In genomic region chr1:20719261-20719660, GRCh38 we compare ENCODE assay signal across 1 cellular context.
TF ChIP-seq lines count a peak whose summit lies in the region.

No MANE protein-coding gene starts in this region.

TF ChIP-seq in GM23338, 12 proteins besides CTCF, POLR2A, EP300 and RAD21 (continued from another document):
- TF ChIP-seq JUNB (IDR thresholded peaks at IDR 0.05; ENCODE audit: unreplicated experiment) (no peak), ZNF114 (CRISPR knock-in tag; IDR thresholded peaks at IDR 0.05) (no peak), EZH2phosphoT487 (IDR thresholded peaks at IDR 0.05; ENCODE audit: unreplicated experiment) (no peak), NANOG (IDR thresholded peaks at IDR 0.05; ENCODE audit: borderline replicate concordance) (no peak), CREB1 (CRISPR knock-in tag; IDR thresholded peaks at IDR 0.05; ENCODE audit: low read depth) (no peak), STAT1 (IDR thresholded peaks at IDR 0.05; ENCODE audit: unreplicated experiment) (no peak), POLR2AphosphoS5 (IDR thresholded peaks at IDR 0.05; ENCODE audit: low read depth) (no peak), EZH2 (IDR thresholded peaks at IDR 0.05; ENCODE audit: low read depth, unreplicated experiment) (no peak)
- TF ChIP-seq, protein P1, sequence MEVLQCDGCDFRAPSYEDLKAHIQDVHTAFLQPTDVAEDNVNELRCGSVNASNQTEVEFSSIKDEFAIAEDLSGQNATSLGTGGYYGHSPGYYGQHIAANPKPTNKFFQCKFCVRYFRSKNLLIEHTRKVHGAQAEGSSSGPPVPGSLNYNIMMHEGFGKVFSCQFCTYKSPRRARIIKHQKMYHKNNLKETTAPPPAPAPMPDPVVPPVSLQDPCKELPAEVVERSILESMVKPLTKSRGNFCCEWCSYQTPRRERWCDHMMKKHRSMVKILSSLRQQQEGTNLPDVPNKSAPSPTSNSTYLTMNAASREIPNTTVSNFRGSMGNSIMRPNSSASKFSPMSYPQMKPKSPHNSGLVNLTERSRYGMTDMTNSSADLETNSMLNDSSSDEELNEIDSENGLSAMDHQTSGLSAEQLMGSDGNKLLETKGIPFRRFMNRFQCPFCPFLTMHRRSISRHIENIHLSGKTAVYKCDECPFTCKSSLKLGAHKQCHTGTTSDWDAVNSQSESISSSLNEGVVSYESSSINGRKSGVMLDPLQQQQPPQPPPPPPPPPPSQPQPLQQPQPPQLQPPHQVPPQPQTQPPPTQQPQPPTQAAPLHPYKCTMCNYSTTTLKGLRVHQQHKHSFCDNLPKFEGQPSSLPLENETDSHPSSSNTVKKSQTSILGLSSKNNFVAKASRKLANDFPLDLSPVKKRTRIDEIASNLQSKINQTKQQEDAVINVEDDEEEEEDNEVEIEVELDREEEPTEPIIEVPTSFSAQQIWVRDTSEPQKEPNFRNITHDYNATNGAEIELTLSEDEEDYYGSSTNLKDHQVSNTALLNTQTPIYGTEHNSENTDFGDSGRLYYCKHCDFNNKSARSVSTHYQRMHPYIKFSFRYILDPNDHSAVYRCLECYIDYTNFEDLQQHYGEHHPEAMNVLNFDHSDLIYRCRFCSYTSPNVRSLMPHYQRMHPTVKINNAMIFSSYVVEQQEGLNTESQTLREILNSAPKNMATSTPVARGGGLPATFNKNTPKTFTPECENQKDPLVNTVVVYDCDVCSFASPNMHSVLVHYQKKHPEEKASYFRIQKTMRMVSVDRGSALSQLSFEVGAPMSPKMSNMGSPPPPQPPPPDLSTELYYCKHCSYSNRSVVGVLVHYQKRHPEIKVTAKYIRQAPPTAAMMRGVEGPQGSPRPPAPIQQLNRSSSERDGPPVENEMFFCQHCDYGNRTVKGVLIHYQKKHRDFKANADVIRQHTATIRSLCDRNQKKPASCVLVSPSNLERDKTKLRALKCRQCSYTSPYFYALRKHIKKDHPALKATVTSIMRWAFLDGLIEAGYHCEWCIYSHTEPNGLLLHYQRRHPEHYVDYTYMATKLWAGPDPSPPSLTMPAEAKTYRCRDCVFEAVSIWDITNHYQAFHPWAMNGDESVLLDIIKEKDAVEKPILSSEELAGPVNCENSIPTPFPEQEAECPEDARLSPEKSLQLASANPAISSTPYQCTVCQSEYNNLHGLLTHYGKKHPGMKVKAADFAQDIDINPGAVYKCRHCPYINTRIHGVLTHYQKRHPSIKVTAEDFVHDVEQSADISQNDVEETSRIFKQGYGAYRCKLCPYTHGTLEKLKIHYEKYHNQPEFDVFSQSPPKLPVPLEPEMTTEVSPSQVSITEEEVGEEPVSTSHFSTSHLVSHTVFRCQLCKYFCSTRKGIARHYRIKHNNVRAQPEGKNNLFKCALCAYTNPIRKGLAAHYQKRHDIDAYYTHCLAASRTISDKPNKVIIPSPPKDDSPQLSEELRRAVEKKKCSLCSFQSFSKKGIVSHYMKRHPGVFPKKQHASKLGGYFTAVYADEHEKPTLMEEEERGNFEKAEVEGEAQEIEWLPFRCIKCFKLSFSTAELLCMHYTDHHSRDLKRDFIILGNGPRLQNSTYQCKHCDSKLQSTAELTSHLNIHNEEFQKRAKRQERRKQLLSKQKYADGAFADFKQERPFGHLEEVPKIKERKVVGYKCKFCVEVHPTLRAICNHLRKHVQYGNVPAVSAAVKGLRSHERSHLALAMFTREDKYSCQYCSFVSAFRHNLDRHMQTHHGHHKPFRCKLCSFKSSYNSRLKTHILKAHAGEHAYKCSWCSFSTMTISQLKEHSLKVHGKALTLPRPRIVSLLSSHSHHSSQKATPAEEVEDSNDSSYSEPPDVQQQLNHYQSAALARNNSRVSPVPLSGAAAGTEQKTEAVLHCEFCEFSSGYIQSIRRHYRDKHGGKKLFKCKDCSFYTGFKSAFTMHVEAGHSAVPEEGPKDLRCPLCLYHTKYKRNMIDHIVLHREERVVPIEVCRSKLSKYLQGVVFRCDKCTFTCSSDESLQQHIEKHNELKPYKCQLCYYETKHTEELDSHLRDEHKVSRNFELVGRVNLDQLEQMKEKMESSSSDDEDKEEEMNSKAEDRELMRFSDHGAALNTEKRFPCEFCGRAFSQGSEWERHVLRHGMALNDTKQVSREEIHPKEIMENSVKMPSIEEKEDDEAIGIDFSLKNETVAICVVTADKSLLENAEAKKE (CRISPR knock-in tag; IDR thresholded peaks at IDR 0.05), result no peak
